Comparison of ENCODE assay signal across 1 cellular context in genomic region chr4:150251752-150252190, GRCh38.
TF ChIP-seq lines count a peak whose summit lies in the region.

No MANE protein-coding gene starts in this region.

TF ChIP-seq in GM12878, 131 proteins besides CTCF, POLR2A, EP300 and RAD21 (continued from another document):
- TF ChIP-seq RELB (IDR thresholded peaks at IDR 0.05; ENCODE audit: low read depth) (no peak), FOXK2 (IDR thresholded peaks at IDR 0.05) (no peak), CEBPB (IDR thresholded peaks at IDR 0.05; ENCODE audit: borderline replicate concordance in 1 of 2, low read depth in 2 of 2, low read length in 2 of 2) (no peak), WRNIP1 (IDR thresholded peaks at IDR 0.05; ENCODE audit: borderline replicate concordance, low read depth, low read length) (no peak), NBN (IDR thresholded peaks at IDR 0.05) (no peak), SUZ12 (IDR thresholded peaks at IDR 0.05; ENCODE audit: unreplicated experiment) (no peak), MEF2A (IDR thresholded peaks at IDR 0.05; ENCODE audit: insufficient read depth, low read depth, low read length) (no peak)
